10 cellular contexts compared by ENCODE assay signal in the genomic region with DNA sequence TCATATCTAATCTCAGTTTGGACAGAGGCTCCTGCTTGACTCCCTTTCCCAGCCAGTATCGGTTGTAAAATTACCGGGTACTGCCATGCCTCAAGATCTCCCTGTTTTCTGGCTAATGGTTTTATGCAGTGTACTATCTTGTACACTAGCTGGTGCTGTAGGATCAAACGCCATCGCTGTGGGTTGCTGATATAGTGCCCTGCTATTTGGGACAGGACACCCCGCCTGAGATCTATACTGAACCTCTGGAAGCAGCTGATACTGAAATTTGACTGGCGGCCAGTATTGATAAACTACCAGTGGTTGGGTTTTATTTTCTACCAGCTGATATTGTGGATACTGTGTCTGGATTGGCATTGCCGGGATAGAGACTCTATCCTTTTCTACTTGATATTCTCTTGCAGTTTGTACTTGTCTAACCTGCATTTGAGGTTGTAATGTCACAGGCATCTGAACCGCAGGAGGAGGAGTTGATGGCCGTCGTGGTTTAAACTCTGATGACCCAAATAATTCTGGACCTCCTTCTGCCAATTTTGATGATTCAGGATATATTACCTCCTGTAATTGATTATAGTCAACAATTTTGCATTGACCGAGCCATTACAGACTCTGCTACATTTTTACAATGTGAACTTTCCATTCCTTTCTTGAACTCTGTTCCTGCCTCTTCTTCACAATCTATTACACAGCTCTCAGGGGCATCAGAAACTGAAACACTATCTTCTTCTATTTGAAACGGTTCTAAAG.
A peak's percentile ranks its signal among the peaks of the same experiment; 100 is the strongest.
DNase-seq lines count a peak whose midpoint lies in the region; ATAC-seq and TF ChIP-seq lines count a peak whose summit lies in the region.
"Had no signal": no experiment of that assay in that cellular context is flagged by ENCODE, and none has a peak within 500 bp of the region (broad histone marks: within the 10 kb centered on the region; RNA-seq: fewer than 3 reads in every experiment).

No MANE protein-coding gene starts in this region.

- peak; percentile 85 for TF ChIP-seq CTCF in epithelial cell of esophagus (IDR thresholded peaks at IDR 0.05; ENCODE audit: insufficient read depth, low read depth, low read length, missing control alignments)

- H3K4me3 ChIP-seq in epithelial cell of esophagus (ENCODE audit: low read length), result no peak overlapping the region

- ATAC-seq in GM21360 (IDR thresholded peaks at IDR 0.05; ENCODE audit: unreplicated experiment) (no peak), HG03196 (IDR thresholded peaks at IDR 0.05; ENCODE audit: unreplicated experiment) (no peak)

- DNase-seq in NCI-H1092 treated with DMSO at 0.1 percent for 48 hours (lab: John Stamatoyannopoulos, UW), result peak; percentile 1
- no peak for DNase-seq in NCI-H1092 (lab: John Stamatoyannopoulos, UW)
- DNase-seq in NCI-H526 treated with DMSO at 0.1 percent for 48 hours (lab: John Stamatoyannopoulos, UW), result peak; percentile 43
- DNase-seq in epithelial cell of esophagus (ENCODE audit: low read depth), result peak; percentile 56
- DNase-seq in renal cortical epithelial cell (ENCODE audit: low read depth), result peak; percentile 34
- no peak for DNase-seq in NCI-H2029 (lab: John Stamatoyannopoulos, UW)
- DNase-seq: cerebellar nuclear complex, NCI-H345 had no signal

Comparison
In these comparisons a context has a peak if more than half of its experiments do, and no peak if none do; other contexts are left out.
1. DNase-seq: peak in NCI-H1092 treated with DMSO at 0.1 percent for 48 hours (single experiment), NCI-H526 treated with DMSO at 0.1 percent for 48 hours (single experiment), epithelial cell of esophagus (single experiment) and renal cortical epithelial cell (single experiment); none in NCI-H1092 (single experiment) and NCI-H2029 (single experiment).